In the genomic region with DNA sequence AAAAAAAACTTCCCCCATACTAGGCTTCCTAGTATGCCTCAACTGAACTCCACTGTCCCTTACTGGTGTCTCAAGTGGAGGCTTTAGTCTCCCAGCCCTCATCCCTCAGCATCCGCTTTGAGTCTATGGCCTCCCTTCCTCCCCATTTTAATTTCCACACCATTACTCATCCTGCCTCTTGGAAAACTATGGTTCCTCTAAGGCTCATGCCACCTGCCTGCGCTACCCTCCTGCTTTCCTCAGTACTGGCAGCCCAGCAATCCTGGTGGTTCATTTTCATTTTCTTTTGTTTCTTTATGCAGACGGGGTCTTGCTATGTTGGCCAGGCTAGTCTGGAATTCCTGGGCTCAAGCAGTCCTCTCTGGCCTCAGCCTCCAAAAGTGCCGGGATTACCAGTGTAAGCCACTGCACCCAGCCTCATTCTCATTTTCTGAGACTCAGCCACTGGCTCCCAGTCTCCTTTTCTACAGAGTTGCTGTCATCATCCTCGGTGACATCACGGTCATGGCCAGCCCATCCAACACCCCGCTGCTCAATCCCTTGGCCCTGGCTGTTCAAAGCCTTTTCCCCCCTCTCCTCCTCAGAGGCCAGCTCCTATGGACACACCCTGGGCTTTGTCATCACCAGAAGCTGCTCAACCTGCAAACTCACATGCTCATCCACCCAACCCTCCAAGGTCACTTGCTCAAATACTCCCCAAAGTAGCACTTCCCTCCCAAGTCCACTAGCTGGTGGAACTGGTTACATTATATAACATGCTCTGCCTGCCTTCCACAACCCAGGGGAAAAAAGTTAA, we compare ENCODE assay signal across 9 cellular contexts. TPM values are rescaled to one million over a fixed set of nuclear protein-coding genes. Genes with fewer than 3 reads are reported as not detected.
DNase-seq lines count a peak whose midpoint lies in the region; ATAC-seq and TF ChIP-seq lines count a peak whose summit lies in the region.
"Had no signal": no experiment of that assay in that cellular context is flagged by ENCODE, and none has a peak within 500 bp of the region (broad histone marks: within the 10 kb centered on the region; RNA-seq: fewer than 3 reads in every experiment).

No MANE protein-coding gene starts in this region.

- intact Hi-C loops in activated CD4-positive, alpha-beta T cell treated with anti-CD3 and anti-CD28 coated beads, Interleukin-2, amount 10 ng/mL, durations not matched to agents 24 days and 14 days (cut with micrococcal nuclease), result no loop called here
- intact Hi-C loops in left lung (cut with DNase I), result no loop called here

- H3K27me3 ChIP-seq in left lung, result no peaks in the 10 kb centered on the region
- H3K27me3 ChIP-seq in suprapubic skin, result no peaks in the 10 kb centered on the region

- no peaks in the 10 kb centered on the region for H3K9me3 ChIP-seq in left lung
- H3K9me3 ChIP-seq in suprapubic skin, result no peaks in the 10 kb centered on the region

- H3K27ac Mint-ChIP-seq in activated CD4-positive, alpha-beta T cell treated with anti-CD3 and anti-CD28 coated beads, Interleukin-2, amount 10 ng/mL, durations not matched to agents 24 days and 14 days, result peak overlapping the region; percentile 91
- H3K27ac Mint-ChIP-seq in activated naive CD4-positive, alpha-beta T cell treated with anti-CD3 and anti-CD28 coated beads, Interleukin-2, amount 50 U/mL, for 72 hours, result peak overlapping the region; percentile 93 to 97

- H3K36me3 ChIP-seq in left lung (no peaks in the 10 kb centered on the region), suprapubic skin (no peaks in the 10 kb centered on the region)

- no peaks in the 10 kb centered on the region for H3K9me3 Mint-ChIP-seq in activated CD4-positive, alpha-beta T cell treated with anti-CD3 and anti-CD28 coated beads, Interleukin-2, amount 10 ng/mL, durations not matched to agents 24 days and 14 days
- H3K9me3 Mint-ChIP-seq in activated naive CD4-positive, alpha-beta T cell treated with anti-CD3 and anti-CD28 coated beads, Interleukin-2, amount 50 U/mL, for 72 hours, result no peaks in the 10 kb centered on the region

- ATAC-seq in activated naive CD4-positive, alpha-beta T cell treated with anti-CD3 and anti-CD28 coated beads, Interleukin-2, amount 50 U/mL, for 72 hours, result no peak
- ATAC-seq in left lung (no peak), GM19035 (IDR thresholded peaks at IDR 0.05; ENCODE audit: unreplicated experiment) (no peak)
- ATAC-seq: activated CD4-positive, CD25-positive, alpha-beta regulatory T cell treated with anti-CD3 and anti-CD28 coated beads, Interleukin-2, amount 50 U/mL, for 24 hours had no signal

- TF ChIP-seq EP300 in suprapubic skin (IDR thresholded peaks at IDR 0.05), result no peak

- no peak overlapping the region for H3K4me3 ChIP-seq in left lung
- no peak overlapping the region for H3K4me3 ChIP-seq in suprapubic skin

- 83% methylated on average over 7 of the region's 7 CpGs for WGBS in suprapubic skin

- no peaks in the 10 kb centered on the region for H3K27me3 Mint-ChIP-seq in activated CD4-positive, alpha-beta T cell treated with anti-CD3 and anti-CD28 coated beads, Interleukin-2, amount 10 ng/mL, durations not matched to agents 24 days and 14 days

- H3K4me1 Mint-ChIP-seq in activated CD4-positive, alpha-beta T cell treated with anti-CD3 and anti-CD28 coated beads, Interleukin-2, amount 10 ng/mL, durations not matched to agents 24 days and 14 days, result peaks cover 62% of the 10 kb centered on the region

- peaks cover 2% of the 10 kb centered on the region for H3K36me3 Mint-ChIP-seq in activated CD4-positive, alpha-beta T cell treated with anti-CD3 and anti-CD28 coated beads, Interleukin-2, amount 10 ng/mL, durations not matched to agents 24 days and 14 days (ENCODE audit: low read depth)
- peaks cover 6 to 7% of the 10 kb centered on the region in 2 donors for H3K36me3 Mint-ChIP-seq in activated naive CD4-positive, alpha-beta T cell treated with anti-CD3 and anti-CD28 coated beads, Interleukin-2, amount 50 U/mL, for 72 hours

- H3K4me1 ChIP-seq in left lung (peaks cover 20 to 53% of the 10 kb centered on the region in 2 donors), suprapubic skin (peaks cover 79% of the 10 kb centered on the region)

- TF ChIP-seq POLR2A in suprapubic skin (IDR thresholded peaks at IDR 0.05), result no peak

- TF ChIP-seq CTCF in left lung (IDR thresholded peaks at IDR 0.05) (no peak), suprapubic skin (IDR thresholded peaks at IDR 0.05) (no peak)

- no peak for DNase-seq in activated CD4-positive, alpha-beta T cell treated with anti-CD3 and anti-CD28 coated beads, Interleukin-2, amount 10 ng/mL, durations not matched to agents 24 days and 14 days
- DNase-seq in activated CD4-positive, alpha-beta T cell treated with anti-CD3 and anti-CD28 coated beads for 48 hours, result no peak
- DNase-seq in activated naive CD4-positive, alpha-beta T cell treated with anti-CD3 and anti-CD28 coated beads, Interleukin-2, amount 50 U/mL, for 72 hours (ENCODE audit: low spot score in 2 of 2), result no peak
- DNase-seq in left lung, result no peak
- no peak for DNase-seq in suprapubic skin (ENCODE audit: low spot score in 2 of 2)
- DNase-seq in DMS79 (lab: John Stamatoyannopoulos, UW), result no peak
- DNase-seq in COLO829 (ENCODE audit: low spot score), result no peak

- H3K4me3 Mint-ChIP-seq in activated CD4-positive, alpha-beta T cell treated with anti-CD3 and anti-CD28 coated beads, Interleukin-2, amount 10 ng/mL, durations not matched to agents 24 days and 14 days, result peak overlapping the region; percentile 91

- H3K27ac ChIP-seq in left lung (peak overlapping the region; percentile 98 to 99), suprapubic skin (peak overlapping the region; percentile 94)

RNA-seq across cellular contexts. Expression of gene PMVK, which starts 2.3 kb away (rescaled TPM):
- total RNA-seq in activated CD4-positive, alpha-beta T cell treated with anti-CD3 and anti-CD28 coated beads, Interleukin-2, amount 10 ng/mL, durations not matched to agents 24 days and 14 days, result 47.4 and 47.7 TPM in 2 replicates
- total RNA-seq in activated naive CD4-positive, alpha-beta T cell treated with anti-CD3 and anti-CD28 coated beads, Interleukin-2, amount 50 U/mL, for 72 hours, result 10 to 100 TPM; 12.2 to 34.2 TPM
- total RNA-seq in left lung (10 to 100 TPM; 39.6 to 44.3 TPM), suprapubic skin (10 to 100 TPM; 19.3 to 38.0 (median 28.8) TPM)

RNA-seq across cellular contexts. Expression of gene PBXIP1, which starts 17.1 kb away (rescaled TPM):
- total RNA-seq in activated CD4-positive, alpha-beta T cell treated with anti-CD3 and anti-CD28 coated beads, Interleukin-2, amount 10 ng/mL, durations not matched to agents 24 days and 14 days, result 19.3 and 21.6 TPM in 2 replicates
- total RNA-seq in activated naive CD4-positive, alpha-beta T cell treated with anti-CD3 and anti-CD28 coated beads, Interleukin-2, amount 50 U/mL, for 72 hours, result 10 to 100 TPM; 40.9 to 41.1 TPM
- total RNA-seq in left lung, result 10 to 100 TPM; 32.6 to 83.5 TPM
- total RNA-seq in suprapubic skin, result 10 to 100 TPM; 41.4 to 67.4 (median 61.3) TPM

RNA-seq across cellular contexts. Expression of gene PYGO2, which starts 22.8 kb away (rescaled TPM):
- total RNA-seq in activated CD4-positive, alpha-beta T cell treated with anti-CD3 and anti-CD28 coated beads, Interleukin-2, amount 10 ng/mL, durations not matched to agents 24 days and 14 days, result 34.4 and 34.8 TPM in 2 replicates
- total RNA-seq in activated naive CD4-positive, alpha-beta T cell treated with anti-CD3 and anti-CD28 coated beads, Interleukin-2, amount 50 U/mL, for 72 hours, result 10 to 100 TPM; 27.7 to 55.3 TPM
- 10 to 100 TPM; 26.6 to 30.9 TPM for total RNA-seq in left lung
- total RNA-seq in suprapubic skin, result 10 to 100 TPM; 34.2 to 46.7 (median 35.3) TPM

RNA-seq across cellular contexts. Expression of gene SHC1, which starts 31.7 kb away (rescaled TPM):
- total RNA-seq in activated CD4-positive, alpha-beta T cell treated with anti-CD3 and anti-CD28 coated beads, Interleukin-2, amount 10 ng/mL, durations not matched to agents 24 days and 14 days, result 50.4 and 60.5 TPM in 2 replicates
- total RNA-seq in activated naive CD4-positive, alpha-beta T cell treated with anti-CD3 and anti-CD28 coated beads, Interleukin-2, amount 50 U/mL, for 72 hours, result 10 to 100 TPM; 50.3 to 76.2 TPM
- 100 to 1,000 TPM; 134 to 144 TPM for total RNA-seq in left lung
- total RNA-seq in suprapubic skin, result 100 to 1,000 TPM in 1 of 4 donors, 10 to 100 TPM in 3; 54.5 to 102 (median 69.5) TPM

RNA-seq across cellular contexts. Expression of gene CKS1B, which starts 35.7 kb away (rescaled TPM):
- 179 and 181 TPM in 2 replicates for total RNA-seq in activated CD4-positive, alpha-beta T cell treated with anti-CD3 and anti-CD28 coated beads, Interleukin-2, amount 10 ng/mL, durations not matched to agents 24 days and 14 days
- total RNA-seq in activated naive CD4-positive, alpha-beta T cell treated with anti-CD3 and anti-CD28 coated beads, Interleukin-2, amount 50 U/mL, for 72 hours, result 100 to 1,000 TPM; 202 to 308 TPM
- total RNA-seq in left lung, result 10 to 100 TPM; 29.7 to 40.8 TPM
- 10 to 100 TPM; 37.8 to 55.4 (median 49.7) TPM for total RNA-seq in suprapubic skin
